17 cellular contexts compared by ENCODE assay signal in genomic region chr7:33873981-33874750, GRCh38. TPM values are rescaled to one million over a fixed set of nuclear protein-coding genes. Genes with fewer than 3 reads are reported as not detected.
DNase-seq lines count a peak whose midpoint lies in the region; ATAC-seq, FAIRE-seq and TF ChIP-seq lines count a peak whose summit lies in the region.
"Had no signal": no experiment of that assay in that cellular context is flagged by ENCODE, and none has a peak within 500 bp of the region (broad histone marks: within the 10 kb centered on the region; RNA-seq: fewer than 3 reads in every experiment).

No MANE protein-coding gene starts in this region.

- no peak overlapping the region for H3K4me3 Mint-ChIP-seq in activated naive CD8-positive, alpha-beta T cell treated with anti-CD3 and anti-CD28 coated beads, Interleukin-2, amount 50 U/mL, for 24 hours
- H3K4me3 Mint-ChIP-seq: brain; CD8-positive, alpha-beta memory T cell; memory B cell had no signal

- no peak overlapping the region for H2AFZ ChIP-seq in trophoblast cell (ENCODE audit: insufficient read depth, low read length, poor library complexity)

- no peak overlapping the region for H2BK120ac ChIP-seq in trophoblast cell (ENCODE audit: insufficient read depth, low read length, poor library complexity)

- H3K9me3 ChIP-seq in trophoblast cell (ENCODE audit: insufficient read depth, low read depth, low read length) = no peaks in the 10 kb centered on the region
- no peaks in the 10 kb centered on the region for H3K9me3 ChIP-seq in esophagus squamous epithelium
- H3K9me3 ChIP-seq: SJCRH30, upper lobe of right lung had no signal

- H4K91ac ChIP-seq in trophoblast cell (ENCODE audit: low read depth, low read length) = no peak overlapping the region

- no peak overlapping the region for H2AK5ac ChIP-seq in trophoblast cell (ENCODE audit: low read length)

- H3K4ac ChIP-seq in trophoblast cell (ENCODE audit: low read depth, low read length) = no peak overlapping the region

- H3K4me1 ChIP-seq in trophoblast cell (ENCODE audit: control insufficient read depth in 1 of 2, insufficient read depth in 2 of 2, low read length in 2 of 2) (peaks cover 0 to 10% of the 10 kb centered on the region in 2 experiments), esophagus squamous epithelium (peaks cover 0 to 5% (median 3%) of the 10 kb centered on the region in 3 donors)
- H3K4me1 ChIP-seq: SJCRH30, upper lobe of right lung had no signal

- WGBS in trophoblast cell (ENCODE audit: extremely low coverage, insufficient coverage, insufficient read length) = no CpG with 5 or more reads among the region's 4 CpGs
- WGBS in esophagus squamous epithelium, 2 donors = 62 to 65% methylated on average over 4 of the region's 4 CpGs

- H3K4me2 ChIP-seq in trophoblast cell (ENCODE audit: low read length) = no peak overlapping the region

- H3K27ac Mint-ChIP-seq in activated naive CD8-positive, alpha-beta T cell treated with anti-CD3 and anti-CD28 coated beads, Interleukin-2, amount 50 U/mL, for 24 hours = no peak overlapping the region
- H3K27ac Mint-ChIP-seq: CD8-positive, alpha-beta memory T cell; memory B cell had no signal

- peaks cover 2% of the 10 kb centered on the region for H3K27me3 Mint-ChIP-seq in activated naive CD8-positive, alpha-beta T cell treated with anti-CD3 and anti-CD28 coated beads, Interleukin-2, amount 50 U/mL, for 24 hours

- TF ChIP-seq POLR2A in esophagus squamous epithelium (IDR thresholded peaks at IDR 0.05) = no peak

- H4K8ac ChIP-seq in trophoblast cell (ENCODE audit: low read depth, low read length) = no peak overlapping the region

- no peak overlapping the region for H3K14ac ChIP-seq in trophoblast cell (ENCODE audit: low read length)

- H3K27me3 ChIP-seq in trophoblast cell (ENCODE audit: insufficient read depth, low read length) (no peaks in the 10 kb centered on the region), esophagus squamous epithelium (no peaks in the 10 kb centered on the region)
- H3K27me3 ChIP-seq: SJCRH30, upper lobe of right lung had no signal

- H3K27ac ChIP-seq in trophoblast cell (ENCODE audit: low read depth, low read length) = no peak overlapping the region
- no peak overlapping the region for H3K27ac ChIP-seq in esophagus squamous epithelium
- H3K27ac ChIP-seq: SJCRH30, upper lobe of right lung had no signal

- no peak overlapping the region for H3K9ac ChIP-seq in trophoblast cell (ENCODE audit: low read length)

- H2BK5ac ChIP-seq in trophoblast cell (ENCODE audit: low read depth, low read length, poor library complexity) = no peak overlapping the region

- TF ChIP-seq CTCF in epithelial cell of esophagus (IDR thresholded peaks at IDR 0.05; ENCODE audit: insufficient read depth, low read depth, low read length, missing control alignments) = no peak
- TF ChIP-seq CTCF in esophagus squamous epithelium (IDR thresholded peaks at IDR 0.05) = no peak

- no peaks in the 10 kb centered on the region for H3K36me3 ChIP-seq in trophoblast cell (ENCODE audit: control insufficient read depth in 1 of 2, insufficient read depth in 2 of 2, low read length in 2 of 2)
- no peaks in the 10 kb centered on the region for H3K36me3 ChIP-seq in esophagus squamous epithelium
- H3K36me3 ChIP-seq: SJCRH30, upper lobe of right lung had no signal

- H3K18ac ChIP-seq in trophoblast cell (ENCODE audit: low read length) = no peak overlapping the region

- H3K9me3 Mint-ChIP-seq in activated naive CD8-positive, alpha-beta T cell treated with anti-CD3 and anti-CD28 coated beads, Interleukin-2, amount 50 U/mL, for 24 hours = no peaks in the 10 kb centered on the region
- H3K9me3 Mint-ChIP-seq: memory B cell had no signal

- DNase-seq in COLO829 (ENCODE audit: low spot score) (peak; percentile 72), NCI-H460 (ENCODE audit: extremely low read depth, low read depth) (peak; percentile 57), epithelial cell of esophagus (ENCODE audit: low read depth) (peak; percentile 83), trophoblast cell (peak; percentile 59 to 85), frontal cortex (ENCODE audit: low spot score in 2 of 2) (no peak), NCI-H748 (lab: John Stamatoyannopoulos, UW; ENCODE audit: unreplicated experiment) (no peak), esophagus squamous epithelium (lab: John Stamatoyannopoulos, UW) (no peak)
- no peak for DNase-seq in activated naive CD8-positive, alpha-beta T cell treated with anti-CD3 and anti-CD28 coated beads, Interleukin-2, amount 50 U/mL, for 24 hours
- DNase-seq: activated CD4-positive, alpha-beta T cell treated with anti-CD3 and anti-CD28 coated beads for 1 hour; CD8-positive, alpha-beta memory T cell; glutamatergic neuron; NCI-H510A; retina; SJCRH30; upper lobe of right lung had no signal

- H3K36me3 Mint-ChIP-seq in activated naive CD8-positive, alpha-beta T cell treated with anti-CD3 and anti-CD28 coated beads, Interleukin-2, amount 50 U/mL, for 24 hours (ENCODE audit: low read depth) = no peaks in the 10 kb centered on the region
- H3K36me3 Mint-ChIP-seq: brain; CD8-positive, alpha-beta memory T cell; memory B cell had no signal

- H3K4me1 Mint-ChIP-seq in activated naive CD8-positive, alpha-beta T cell treated with anti-CD3 and anti-CD28 coated beads, Interleukin-2, amount 50 U/mL, for 24 hours = no peaks in the 10 kb centered on the region
- H3K4me1 Mint-ChIP-seq: brain; CD8-positive, alpha-beta memory T cell; memory B cell had no signal

- H3K23ac ChIP-seq in trophoblast cell (ENCODE audit: low read length) = no peak overlapping the region

- no peak for ATAC-seq in activated naive CD8-positive, alpha-beta T cell treated with anti-CD3 and anti-CD28 coated beads, Interleukin-2, amount 50 U/mL, for 24 hours
- ATAC-seq: upper lobe of right lung had no signal

- no peaks in the 10 kb centered on the region for H3K79me2 ChIP-seq in trophoblast cell (ENCODE audit: control insufficient read depth, insufficient read depth, low read length, poor library complexity)

- H3K79me1 ChIP-seq in trophoblast cell (ENCODE audit: low read length) = no peaks in the 10 kb centered on the region

- no peak for FAIRE-seq in frontal cortex (lab: Jason Lieb, UNC)

- no peak overlapping the region for H4K12ac ChIP-seq in trophoblast cell (ENCODE audit: low read depth, low read length)

- intact Hi-C loops in esophagus squamous epithelium (cut with DNase I) = no loop called here

- no peak overlapping the region for H3K4me3 ChIP-seq in epithelial cell of esophagus (ENCODE audit: low read length)
- H3K4me3 ChIP-seq in trophoblast cell (ENCODE audit: low read depth, low read length) = no peak overlapping the region
- no peak overlapping the region for H3K4me3 ChIP-seq in esophagus squamous epithelium
- H3K4me3 ChIP-seq: SJCRH30, upper lobe of right lung had no signal

- no peak overlapping the region for H2BK12ac ChIP-seq in trophoblast cell (ENCODE audit: low read length)

RNA-seq across cellular contexts. Expression of gene BMPER, which starts 31.2 kb away (rescaled TPM):
- total RNA-seq in NCI-H460 (2014; rRNA removed; shearing (Covaris generic)) = 3.0 and 3.5 TPM in 2 replicates
- 0.39 and 1.8 TPM in 2 replicates for polyA plus RNA-seq in NCI-H460 (2014; cell fraction: nucleus; rRNA removed)
- polyA plus RNA-seq in trophoblast cell (2013) = 1.4 and 1.9 TPM in 2 replicates
- 2.9 TPM for total RNA-seq in frontal cortex
- total RNA-seq in esophagus squamous epithelium = under 1 TPM; 0.11 to 0.76 (median 0.34) TPM
- total RNA-seq: CD8-positive, alpha-beta memory T cell had no signal
- polyA plus RNA-seq: CD8-positive, alpha-beta memory T cell had no signal

Comparison
In these comparisons a context has a peak if more than half of its experiments do, and no peak if none do; other contexts are left out.
1. DNase-seq: peak in COLO829 (single experiment), NCI-H460 (single experiment), epithelial cell of esophagus (single experiment) and trophoblast cell (2 of 2); none in frontal cortex (0 of 2), activated naive CD8-positive, alpha-beta T cell treated with anti-CD3 and anti-CD28 coated beads, Interleukin-2, amount 50 U/mL, for 24 hours (single experiment), NCI-H748 (single experiment) and esophagus squamous epithelium (single experiment).